ENCODE assay signal across 8 cellular contexts in genomic region chr1:160400284-160400645, GRCh38. TPM values are rescaled to one million over a fixed set of nuclear protein-coding genes. Genes with fewer than 3 reads are reported as not detected.
DNase-seq lines count a peak whose midpoint lies in the region; ATAC-seq and TF ChIP-seq lines count a peak whose summit lies in the region.

Gene VANGL2, plus strand, starts transcription at chr1:160400564. Its CDS starts 15,274 bp downstream, at chr1:160415838.

- ATAC-seq in naive B cell (ENCODE audit: low read depth in 2 of 2) (peak; percentile 32 to 53), HG03354 (IDR thresholded peaks at IDR 0.05; ENCODE audit: poor library complexity, severe bottlenecking, unreplicated experiment) (no peak)

- no peaks in the 10 kb centered on the region for H3K36me3 Mint-ChIP-seq in activated T-cell treated with anti-CD3 and anti-CD28 coated beads, Interleukin-2, amount 50 U/mL, for 24 hours (ENCODE audit: low read depth)
- H3K36me3 Mint-ChIP-seq in naive B cell = no peaks in the 10 kb centered on the region

- H3K4me3 ChIP-seq in fibroblast of the aortic adventitia (ENCODE audit: low read depth, low read length) = peak within 1 kb of the TSS; percentile 28

- peaks cover 28% of the 10 kb centered on the region for H3K27me3 Mint-ChIP-seq in activated T-cell treated with anti-CD3 and anti-CD28 coated beads, Interleukin-2, amount 50 U/mL, for 24 hours
- H3K27me3 Mint-ChIP-seq in naive B cell = peaks cover 0 to 5% (median 2%) of the 10 kb centered on the region in 3 donors

- no peak for TF ChIP-seq CTCF in fibroblast of the aortic adventitia (IDR thresholded peaks at IDR 0.05; ENCODE audit: insufficient read depth, low read length)

- H3K4me1 Mint-ChIP-seq in activated T-cell treated with anti-CD3 and anti-CD28 coated beads, Interleukin-2, amount 50 U/mL, for 24 hours (ENCODE audit: low read depth) = peaks cover 3% of the 10 kb centered on the region
- H3K4me1 Mint-ChIP-seq in naive B cell = peaks cover 19 to 28% (median 23%) of the 10 kb centered on the region in 3 donors

- no peak within 1 kb of the TSS for H3K27ac Mint-ChIP-seq in activated T-cell treated with anti-CD3 and anti-CD28 coated beads, Interleukin-2, amount 50 U/mL, for 24 hours
- peak within 1 kb of the TSS in 4 of 6 donors; percentile 18 to 80 (median 58) for H3K27ac Mint-ChIP-seq in naive B cell

- H3K9me3 Mint-ChIP-seq in activated T-cell treated with anti-CD3 and anti-CD28 coated beads, Interleukin-2, amount 50 U/mL, for 24 hours = no peaks in the 10 kb centered on the region
- no peaks in the 10 kb centered on the region for H3K9me3 Mint-ChIP-seq in naive B cell

- H3K27ac ChIP-seq in temporal lobe (ENCODE audit: low read depth, low read length) = peak within 1 kb of the TSS; percentile 50

- DNase-seq in GM03348 (ENCODE audit: low spot score) (peak; percentile 50), NCI-H1930 (lab: John Stamatoyannopoulos, UW) (peak; percentile 38 to 72), fibroblast of the aortic adventitia (ENCODE audit: low read depth) (no peak), naive B cell (peak; percentile 41), NCI-H1694 (lab: John Stamatoyannopoulos, UW) (no peak)
- peak; percentile 64 for DNase-seq in activated T-cell treated with anti-CD3 and anti-CD28 coated beads, Interleukin-2, amount 50 U/mL, for 24 hours

- H3K4me3 Mint-ChIP-seq in activated T-cell treated with anti-CD3 and anti-CD28 coated beads, Interleukin-2, amount 50 U/mL, for 24 hours = peak within 1 kb of the TSS; percentile 48
- peak within 1 kb of the TSS; percentile 55 to 93 (median 83) for H3K4me3 Mint-ChIP-seq in naive B cell

RNA-seq across cellular contexts. Expression of gene VANGL2, which starts in this region (rescaled TPM):
- total RNA-seq in fibroblast of the aortic adventitia (ENCODE audit: low replicate concordance) (not detected in 2 replicates), temporal lobe (19.4 TPM)
- under 1 TPM in 5 of 6 donors, not detected in 1; 0.05 to 0.19 (median 0.08) TPM for polyA plus RNA-seq in naive B cell (ENCODE audit: low read depth in 6 of 6)

Comparison
In these comparisons a context has a peak if more than half of its experiments do, and no peak if none do; other contexts are left out.
1. RNA of gene VANGL2 (total RNA-seq): 19.4 TPM in temporal lobe (single experiment); not detected in fibroblast of the aortic adventitia; every median in the first group is over 10 times any median in the second.
2. Peak in DNase-seq and ATAC-seq in naive B cell; RNA of the gene not detected or under 1 TPM.
3. DNase-seq: peak in GM03348 (single experiment), NCI-H1930 (2 of 2) and activated T-cell treated with anti-CD3 and anti-CD28 coated beads, Interleukin-2, amount 50 U/mL, for 24 hours (single experiment); none in fibroblast of the aortic adventitia (single experiment) and NCI-H1694 (single experiment).